10 cellular contexts compared by ENCODE assay signal in genomic region chr14:61177279-61178225, GRCh38.
A peak's percentile ranks its signal among the peaks of the same experiment; 100 is the strongest.
DNase-seq lines count a peak whose midpoint lies in the region; ATAC-seq and TF ChIP-seq lines count a peak whose summit lies in the region.
"Had no signal": no experiment of that assay in that cellular context is flagged by ENCODE, and none has a peak within 500 bp of the region (broad histone marks: within the 10 kb centered on the region; RNA-seq: fewer than 3 reads in every experiment).

No MANE protein-coding gene starts in this region.

- intact Hi-C loops in ovary (cut with DNase I) (no loop called here), stomach (cut with DNase I; ENCODE audit: low total_unique reads) (no loop called here)

- TF ChIP-seq POLR2A in ovary (IDR thresholded peaks at IDR 0.05) (no peak), stomach (IDR thresholded peaks at IDR 0.05) (no peak)

- WGBS in ovary, 3 donors: 80 to 85% (median 80%) methylated on average over 14 of the region's 14 CpGs
- WGBS in stomach, 5 donors: 74 to 85% (median 77%) methylated on average over 13 to 14 of the region's 14 CpGs

- peaks cover 22% of the 10 kb centered on the region for H3K27me3 Mint-ChIP-seq in stimulated activated naive CD8-positive, alpha-beta T cell treated with anti-CD3 and anti-CD28 coated beads, Interleukin-15, Interleukin-2, amounts not matched to agents 100 ng/mL and 50 ng/mL, for 24 hours
- H3K27me3 Mint-ChIP-seq in T-helper 1 cell treated with Interleukin-12 subunit alpha and Interleukin-12 subunit beta and Interleukin-4 antibody, amounts not matched to agents 30 μg/mL and 1 μg/mL, for 36 hours (ENCODE audit: low read depth): no peaks in the 10 kb centered on the region

- H3K9me3 ChIP-seq in ovary (no peaks in the 10 kb centered on the region), stomach (no peaks in the 10 kb centered on the region)

- H3K9me3 Mint-ChIP-seq in stimulated activated naive CD8-positive, alpha-beta T cell treated with anti-CD3 and anti-CD28 coated beads, Interleukin-15, Interleukin-2, amounts not matched to agents 100 ng/mL and 50 ng/mL, for 24 hours: no peaks in the 10 kb centered on the region
- peaks cover 15% of the 10 kb centered on the region for H3K9me3 Mint-ChIP-seq in T-helper 1 cell treated with Interleukin-12 subunit alpha and Interleukin-12 subunit beta and Interleukin-4 antibody, amounts not matched to agents 30 μg/mL and 1 μg/mL, for 36 hours

- H3K27ac ChIP-seq in ovary (no peak overlapping the region), stomach (peak overlapping the region in 1 of 5 donors; percentile 37)

- peaks cover 44% of the 10 kb centered on the region for H3K4me1 Mint-ChIP-seq in stimulated activated naive CD8-positive, alpha-beta T cell treated with anti-CD3 and anti-CD28 coated beads, Interleukin-15, Interleukin-2, amounts not matched to agents 100 ng/mL and 50 ng/mL, for 24 hours (ENCODE audit: low read depth)
- H3K4me1 Mint-ChIP-seq in T-helper 1 cell treated with Interleukin-12 subunit alpha and Interleukin-12 subunit beta and Interleukin-4 antibody, amounts not matched to agents 30 μg/mL and 1 μg/mL, for 36 hours (ENCODE audit: low read depth): peaks cover 30% of the 10 kb centered on the region
- H3K4me1 Mint-ChIP-seq: naive B cell had no signal

- no peak for DNase-seq in stimulated activated naive CD8-positive, alpha-beta T cell treated with anti-CD3 and anti-CD28 coated beads, Interleukin-15, Interleukin-2, amounts not matched to agents 100 U/mL and 50 U/mL, for 24 hours
- DNase-seq in fibroblast of villous mesenchyme (ENCODE audit: low read depth) (peak; percentile 33), GM19240 (ENCODE audit: insufficient read length, low spot score) (no peak), ovary (no peak), stomach (no peak), NCI-H187 treated with DMSO at 0.1 percent for 48 hours (lab: John Stamatoyannopoulos, UW) (no peak)
- DNase-seq: naive B cell, Right ventricle myocardium superior had no signal

- TF ChIP-seq CTCF in fibroblast of villous mesenchyme (IDR thresholded peaks at IDR 0.05; ENCODE audit: insufficient read depth, low read depth, low read length): no peak
- TF ChIP-seq CTCF in ovary (IDR thresholded peaks at IDR 0.05): no peak
- TF ChIP-seq CTCF in stomach (IDR thresholded peaks at IDR 0.05): no peak

- H3K36me3 ChIP-seq in ovary: no peaks in the 10 kb centered on the region
- no peaks in the 10 kb centered on the region for H3K36me3 ChIP-seq in stomach

- H3K4me3 Mint-ChIP-seq in stimulated activated naive CD8-positive, alpha-beta T cell treated with anti-CD3 and anti-CD28 coated beads, Interleukin-15, Interleukin-2, amounts not matched to agents 100 ng/mL and 50 ng/mL, for 24 hours: peak overlapping the region; percentile 45
- H3K4me3 Mint-ChIP-seq in T-helper 1 cell treated with Interleukin-12 subunit alpha and Interleukin-12 subunit beta and Interleukin-4 antibody, amounts not matched to agents 30 μg/mL and 1 μg/mL, for 36 hours: peak overlapping the region; percentile 70
- H3K4me3 Mint-ChIP-seq: naive B cell had no signal

- no peak for TF ChIP-seq EP300 in ovary (IDR thresholded peaks at IDR 0.05)
- no peak for TF ChIP-seq EP300 in stomach (IDR thresholded peaks at IDR 0.05)

- ATAC-seq in stimulated activated naive CD8-positive, alpha-beta T cell treated with anti-CD3 and anti-CD28 coated beads, Interleukin-15, Interleukin-2, amounts not matched to agents 100 U/mL and 50 U/mL, for 24 hours: no peak

- H3K4me1 ChIP-seq in ovary (ENCODE audit: insufficient read depth) (no peaks in the 10 kb centered on the region), stomach (peaks cover 0 to 8% (median 3%) of the 10 kb centered on the region in 4 donors)

- H3K4me3 ChIP-seq in fibroblast of villous mesenchyme (ENCODE audit: low read depth, low read length): no peak overlapping the region
- H3K4me3 ChIP-seq in ovary: no peak overlapping the region
- H3K4me3 ChIP-seq in stomach: no peak overlapping the region

- peak overlapping the region; percentile 84 for H3K27ac Mint-ChIP-seq in stimulated activated naive CD8-positive, alpha-beta T cell treated with anti-CD3 and anti-CD28 coated beads, Interleukin-15, Interleukin-2, amounts not matched to agents 100 ng/mL and 50 ng/mL, for 24 hours
- H3K27ac Mint-ChIP-seq in T-helper 1 cell treated with Interleukin-12 subunit alpha and Interleukin-12 subunit beta and Interleukin-4 antibody, amounts not matched to agents 30 μg/mL and 1 μg/mL, for 36 hours: peak overlapping the region; percentile 87
- H3K27ac Mint-ChIP-seq: naive B cell had no signal

- H3K27me3 ChIP-seq in ovary: no peaks in the 10 kb centered on the region
- H3K27me3 ChIP-seq in stomach: no peaks in the 10 kb centered on the region

- no peaks in the 10 kb centered on the region for H3K36me3 Mint-ChIP-seq in stimulated activated naive CD8-positive, alpha-beta T cell treated with anti-CD3 and anti-CD28 coated beads, Interleukin-15, Interleukin-2, amounts not matched to agents 100 ng/mL and 50 ng/mL, for 24 hours (ENCODE audit: low read depth)
- peaks cover 1% of the 10 kb centered on the region for H3K36me3 Mint-ChIP-seq in T-helper 1 cell treated with Interleukin-12 subunit alpha and Interleukin-12 subunit beta and Interleukin-4 antibody, amounts not matched to agents 30 μg/mL and 1 μg/mL, for 36 hours (ENCODE audit: low read depth)
- H3K36me3 Mint-ChIP-seq: naive B cell had no signal
